ENCODE assay signal across 7 cellular contexts in the genomic region with DNA sequence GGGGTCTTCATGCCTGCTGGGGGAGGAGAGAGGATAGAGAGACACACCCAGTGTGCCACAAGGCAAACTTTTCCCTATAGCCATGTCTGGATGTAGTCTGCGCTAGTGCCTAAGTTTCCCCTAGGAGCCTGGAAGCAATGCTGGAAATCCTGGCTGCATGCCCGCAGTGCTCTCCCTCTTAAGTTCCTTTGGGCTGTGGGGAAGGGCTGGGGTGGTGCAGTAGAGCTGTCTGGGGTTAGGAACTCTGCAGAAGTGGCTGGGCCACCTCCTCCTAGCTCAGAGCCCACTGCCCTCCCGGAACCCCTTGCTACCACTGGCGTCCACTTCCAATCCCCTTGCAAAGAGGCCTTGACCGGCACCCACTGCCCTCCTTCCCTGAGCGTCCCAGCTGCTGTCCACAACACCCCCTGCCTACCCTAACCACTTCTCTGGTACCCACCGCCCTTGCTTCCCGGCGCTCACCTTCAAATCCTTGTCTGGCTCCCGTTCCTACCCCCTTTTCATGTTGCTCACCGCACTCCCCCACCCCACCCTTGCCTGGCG. TPM values are rescaled to one million over a fixed set of nuclear protein-coding genes. Genes with fewer than 3 reads are reported as not detected.
A peak's percentile ranks its signal among the peaks of the same experiment; 100 is the strongest.
DNase-seq lines count a peak whose midpoint lies in the region; ATAC-seq and TF ChIP-seq lines count a peak whose summit lies in the region.
"Not testable (repeated sequence)": the region's sequence is repeated elsewhere in the genome, so short reads cannot be mapped to it uniquely, and the experiment has no call there.

No MANE protein-coding gene starts in this region.

- TF ChIP-seq CTCF in GM12865 (IDR thresholded peaks at IDR 0.05; ENCODE audit: insufficient read depth, low read depth, low read length, missing control alignments); OCI-LY1 (IDR thresholded peaks at IDR 0.05; ENCODE audit: low read length); dorsolateral prefrontal cortex (IDR thresholded peaks at IDR 0.05 in 54 of 56, conservative IDR thresholded peaks at IDR 0.05 in 2 of 56; ENCODE audit: low read depth in 1 of 56, partially characterized antibody in 56 of 56); right atrium auricular region (IDR thresholded peaks at IDR 0.05); mucosa of descending colon (IDR thresholded peaks at IDR 0.05): not testable (repeated sequence)

- not testable (repeated sequence) for H3K9me3 Mint-ChIP-seq in activated T-cell treated with anti-CD3 and anti-CD28 coated beads, Interleukin-2, amount 50 U/mL, for 72 hours

- DNase-seq in GM12865 (ENCODE audit: low read depth) (peak; percentile 1), dorsolateral prefrontal cortex (peak in 1 of 10 donors; percentile 38), mucosa of descending colon (peak in 1 of 3 donors; percentile 3)
- not testable (repeated sequence) for DNase-seq in activated T-cell treated with anti-CD3 and anti-CD28 coated beads, Interleukin-2, amount 50 U/mL, for 72 hours; right atrium auricular region (ENCODE audit: low spot score); skeletal muscle cell (ENCODE audit: low read depth)

- intact Hi-C loops in dorsolateral prefrontal cortex (cut with DNase I) = loop anchor here in 1 of 2 donors (5.0 kb wide), 1 partner anchor 128 kb away; no protein-coding TSS in a partner anchor
- intact Hi-C loops in mucosa of descending colon (cut with DNase I, micrococcal nuclease) = not testable (repeated sequence)

- H3F3A ChIP-seq in OCI-LY1 (ENCODE audit: insufficient read depth, low read length) = not testable (repeated sequence)

- H3K4me3 ChIP-seq in GM12865 (ENCODE audit: low read depth, low read length) (peak overlapping the region; percentile 50), OCI-LY1 (ENCODE audit: low read depth, low read length, poor library complexity, severe bottlenecking) (peak overlapping the region; percentile 63), dorsolateral prefrontal cortex (peak overlapping the region in 58 of 59 donors; percentile 34 to 80 (median 64)), right atrium auricular region (peak overlapping the region; percentile 55 to 62), mucosa of descending colon (peak overlapping the region; percentile 26), skeletal muscle cell (ENCODE audit: low read depth, low read length) (peak overlapping the region; percentile 62)

- H3K27me3 Mint-ChIP-seq in activated T-cell treated with anti-CD3 and anti-CD28 coated beads, Interleukin-2, amount 50 U/mL, for 72 hours (ENCODE audit: low read depth) = peaks cover 23% of the 10 kb centered on the region

- not testable (repeated sequence) for H3K4me1 Mint-ChIP-seq in activated T-cell treated with anti-CD3 and anti-CD28 coated beads, Interleukin-2, amount 50 U/mL, for 72 hours (ENCODE audit: low read depth)

- H2AFZ ChIP-seq in OCI-LY1 (ENCODE audit: low read length) = not testable (repeated sequence)

- H3K79me2 ChIP-seq in OCI-LY1 (ENCODE audit: insufficient read depth, low read length) = not testable (repeated sequence)

- peak overlapping the region; percentile 65 for H3K4me2 ChIP-seq in OCI-LY1 (ENCODE audit: low read length)

- H3K27ac Mint-ChIP-seq in activated T-cell treated with anti-CD3 and anti-CD28 coated beads, Interleukin-2, amount 50 U/mL, for 72 hours = peak overlapping the region; percentile 94

- H3K9me3 ChIP-seq in OCI-LY1 (ENCODE audit: low read length); right atrium auricular region; mucosa of descending colon: not testable (repeated sequence)

- H4K20me1 ChIP-seq in OCI-LY1 (ENCODE audit: insufficient read depth, low read length) = not testable (repeated sequence)

- not testable (repeated sequence) for ATAC-seq in activated T-cell treated with anti-CD3 and anti-CD28 coated beads, Interleukin-2, amount 50 U/mL, for 72 hours (replicated peaks in 1 of 2)
- peak; percentile 18 for ATAC-seq in mucosa of descending colon

- H3K4me3 Mint-ChIP-seq in activated T-cell treated with anti-CD3 and anti-CD28 coated beads, Interleukin-2, amount 50 U/mL, for 72 hours = peak overlapping the region; percentile 90 to 95

- H3K27ac ChIP-seq in OCI-LY1 (ENCODE audit: low read depth, low read length, poor library complexity, severe bottlenecking) = not testable (repeated sequence)
- H3K27ac ChIP-seq in dorsolateral prefrontal cortex = peak overlapping the region in 14 of 59 donors; percentile 33 to 86 (median 74)
- H3K27ac ChIP-seq in right atrium auricular region = peak overlapping the region; percentile 82 to 85

- H3K36me3 ChIP-seq in OCI-LY1 (ENCODE audit: insufficient read depth, low read length); right atrium auricular region; mucosa of descending colon (ENCODE audit: low read depth): not testable (repeated sequence)

- not testable (repeated sequence) for H3K9me2 ChIP-seq in OCI-LY1 (ENCODE audit: low read depth, low read length)

- not testable (repeated sequence) for H3K36me3 Mint-ChIP-seq in activated T-cell treated with anti-CD3 and anti-CD28 coated beads, Interleukin-2, amount 50 U/mL, for 72 hours (ENCODE audit: insufficient read depth in 2 of 2)

- H3K9ac ChIP-seq in OCI-LY1 (ENCODE audit: low read length) = peak overlapping the region; percentile 70

- H3K27me3 ChIP-seq in OCI-LY1 (ENCODE audit: insufficient read depth, low read length); right atrium auricular region: not testable (repeated sequence)
- H3K27me3 ChIP-seq in dorsolateral prefrontal cortex = peaks cover 0 to 20% (median 0%) of the 10 kb centered on the region in 45 donors

- peaks cover 12% of the 10 kb centered on the region for H3K4me1 ChIP-seq in OCI-LY1 (ENCODE audit: insufficient read depth, low read length, severe bottlenecking)
- H3K4me1 ChIP-seq in right atrium auricular region; mucosa of descending colon (ENCODE audit: low read depth): not testable (repeated sequence)

RNA-seq across cellular contexts. Expression of gene SPIN2B, which starts 0.7 kb away (rescaled TPM):
- 10 to 100 TPM in 1 of 2 donors, 1 to 10 TPM in 1; 10.0 to 10.6 TPM for total RNA-seq in activated T-cell treated with anti-CD3 and anti-CD28 coated beads, Interleukin-2, amount 50 U/mL, for 72 hours
- total RNA-seq in dorsolateral prefrontal cortex (10 to 100 TPM in 118 of 120 experiments, 1 to 10 TPM in 2; 9.7 to 29.0 (median 19.7) TPM), right atrium auricular region (1 to 10 TPM; 5.7 TPM), mucosa of descending colon (10 to 100 TPM; 12.8 to 14.7 (median 14.6) TPM)

RNA-seq across cellular contexts. Expression of gene SPIN2A, which starts 16.5 kb away (rescaled TPM):
- 1 to 10 TPM in 1 of 2 donors, under 1 TPM in 1; 0.72 to 1.2 TPM for total RNA-seq in activated T-cell treated with anti-CD3 and anti-CD28 coated beads, Interleukin-2, amount 50 U/mL, for 72 hours
- 1 to 10 TPM in 107 of 120 experiments, under 1 TPM in 13; 0.43 to 4.7 (median 1.9) TPM for total RNA-seq in dorsolateral prefrontal cortex
- total RNA-seq in right atrium auricular region = under 1 TPM in 1 of 2 donors, not detected in 1; 0.12 TPM
- total RNA-seq in mucosa of descending colon = 1 to 10 TPM in 2 of 3 donors, under 1 TPM in 1; 0.49 to 1.2 (median 1.1) TPM
